In genomic region chr2:36912692-36913091, GRCh38 we compare ENCODE assay signal across 1 cellular context.
TF ChIP-seq lines count a peak whose summit lies in the region.

No MANE protein-coding gene starts in this region.

TF ChIP-seq in HCT116, 20 proteins besides CTCF, POLR2A, EP300 and RAD21 (continued from another document):
- TF ChIP-seq EZH2phosphoT487 (IDR thresholded peaks at IDR 0.05; ENCODE audit: borderline replicate concordance): no peak
- no peak for TF ChIP-seq YY1 (IDR thresholded peaks at IDR 0.05; ENCODE audit: extremely low read depth, insufficient replicate concordance, low read depth, low read length)
